1 cellular context compared by ENCODE assay signal in the genomic region with DNA sequence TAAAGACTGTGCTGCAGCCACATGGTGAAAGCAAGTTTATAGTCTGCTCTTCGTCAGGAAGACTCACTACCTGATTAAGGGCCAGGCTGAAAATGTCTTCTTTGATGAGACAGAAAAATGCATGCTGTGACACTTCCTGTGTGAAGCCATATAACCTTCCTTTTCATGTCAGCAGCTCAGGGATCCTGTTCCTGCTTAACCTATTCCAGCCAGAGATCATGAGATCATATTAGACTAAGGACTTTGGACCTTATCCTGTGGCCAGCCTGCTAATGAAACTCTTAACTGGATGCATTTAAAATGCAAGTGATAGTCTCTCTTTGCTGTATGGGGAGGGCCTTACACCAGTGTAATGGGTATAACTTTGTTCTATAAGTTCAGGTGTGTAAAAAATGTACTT.
TF ChIP-seq lines count a peak whose summit lies in the region.

No MANE protein-coding gene starts in this region.

TF ChIP-seq in GM12878, 131 proteins besides CTCF, POLR2A, EP300 and RAD21 (continued from another document):
- TF ChIP-seq, protein P1, sequence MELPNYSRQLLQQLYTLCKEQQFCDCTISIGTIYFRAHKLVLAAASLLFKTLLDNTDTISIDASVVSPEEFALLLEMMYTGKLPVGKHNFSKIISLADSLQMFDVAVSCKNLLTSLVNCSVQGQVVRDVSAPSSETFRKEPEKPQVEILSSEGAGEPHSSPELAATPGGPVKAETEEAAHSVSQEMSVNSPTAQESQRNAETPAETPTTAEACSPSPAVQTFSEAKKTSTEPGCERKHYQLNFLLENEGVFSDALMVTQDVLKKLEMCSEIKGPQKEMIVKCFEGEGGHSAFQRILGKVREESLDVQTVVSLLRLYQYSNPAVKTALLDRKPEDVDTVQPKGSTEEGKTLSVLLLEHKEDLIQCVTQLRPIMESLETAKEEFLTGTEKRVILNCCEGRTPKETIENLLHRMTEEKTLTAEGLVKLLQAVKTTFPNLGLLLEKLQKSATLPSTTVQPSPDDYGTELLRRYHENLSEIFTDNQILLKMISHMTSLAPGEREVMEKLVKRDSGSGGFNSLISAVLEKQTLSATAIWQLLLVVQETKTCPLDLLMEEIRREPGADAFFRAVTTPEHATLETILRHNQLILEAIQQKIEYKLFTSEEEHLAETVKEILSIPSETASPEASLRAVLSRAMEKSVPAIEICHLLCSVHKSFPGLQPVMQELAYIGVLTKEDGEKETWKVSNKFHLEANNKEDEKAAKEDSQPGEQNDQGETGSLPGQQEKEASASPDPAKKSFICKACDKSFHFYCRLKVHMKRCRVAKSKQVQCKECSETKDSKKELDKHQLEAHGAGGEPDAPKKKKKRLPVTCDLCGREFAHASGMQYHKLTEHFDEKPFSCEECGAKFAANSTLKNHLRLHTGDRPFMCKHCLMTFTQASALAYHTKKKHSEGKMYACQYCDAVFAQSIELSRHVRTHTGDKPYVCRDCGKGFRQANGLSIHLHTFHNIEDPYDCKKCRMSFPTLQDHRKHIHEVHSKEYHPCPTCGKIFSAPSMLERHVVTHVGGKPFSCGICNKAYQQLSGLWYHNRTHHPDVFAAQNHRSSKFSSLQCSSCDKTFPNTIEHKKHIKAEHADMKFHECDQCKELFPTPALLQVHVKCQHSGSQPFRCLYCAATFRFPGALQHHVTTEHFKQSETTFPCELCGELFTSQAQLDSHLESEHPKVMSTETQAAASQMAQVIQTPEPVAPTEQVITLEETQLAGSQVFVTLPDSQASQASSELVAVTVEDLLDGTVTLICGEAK (IDR thresholded peaks at IDR 0.05; ENCODE audit: borderline replicate concordance) = no peak
- TF ChIP-seq ETV6 (conservative IDR thresholded peaks at IDR 0.05 in 1 of 2, IDR thresholded peaks at IDR 0.05 in 1 of 2; ENCODE audit: borderline replicate concordance in 1 of 2, low read depth in 1 of 2) = no peak
- no peak for TF ChIP-seq POLR2AphosphoS5 (IDR thresholded peaks at IDR 0.05; ENCODE audit: low read length)
- no peak for TF ChIP-seq FOXM1 (IDR thresholded peaks at IDR 0.05; ENCODE audit: low read depth, low read length)
- TF ChIP-seq IKZF2 (IDR thresholded peaks at IDR 0.05) = peak; percentile 47 to 49; a peak in 2 of 4 replicates
- TF ChIP-seq LARP7 (IDR thresholded peaks at IDR 0.05) = no peak
- TF ChIP-seq MEF2A (IDR thresholded peaks at IDR 0.05; ENCODE audit: insufficient read depth, low read depth, low read length) = no peak
- TF ChIP-seq PAX5 (IDR thresholded peaks at IDR 0.05; ENCODE audit: borderline replicate concordance, low read depth, low read length) = no peak
- TF ChIP-seq IKZF1 (conservative IDR thresholded peaks at IDR 0.05) = peak; percentile 30; the same call in 1 of the 2 replicates
- no peak for TF ChIP-seq CBX5 (IDR thresholded peaks at IDR 0.05; ENCODE audit: low read depth)
- TF ChIP-seq SRF (IDR thresholded peaks at IDR 0.05; ENCODE audit: low read depth in 2 of 2, low read length in 2 of 2) = no peak
- TF ChIP-seq NFIC (IDR thresholded peaks at IDR 0.05; ENCODE audit: low read depth, low read length) = no peak
